Comparison of ENCODE assay signal across 8 cellular contexts in genomic region chr1:223334156-223334555, GRCh38.
"Had no signal": no experiment of that assay in that cellular context is flagged by ENCODE, and none has a peak within 500 bp of the region (broad histone marks: within the 10 kb centered on the region; RNA-seq: fewer than 3 reads in every experiment).

No MANE protein-coding gene starts in this region.

- DNase-seq: GM23248, GOT3, H7, H9, HCEC 1CT, HFFc6 had no signal

- H3K27ac ChIP-seq: GM23248 had no signal

- H3K4me1 ChIP-seq: HAP-1 had no signal

- H3K36me3 ChIP-seq: HAP-1 had no signal

- H3K9me3 ChIP-seq: HAP-1 had no signal

- H3K4me3 ChIP-seq: GM23248, GM23338, HAP-1 had no signal
